In genomic region chr1:160284782-160285344, GRCh38 we compare ENCODE assay signal across 1 cellular context.
TF ChIP-seq lines count a peak whose summit lies in the region.

PEX19 (minus strand) TSS chr1:160285133; CDS start chr1:160285124, 9 bp downstream.

TF ChIP-seq in GM12878, 131 proteins besides CTCF, POLR2A, EP300 and RAD21 (continued from another document and continues in another):
- TF ChIP-seq E4F1 (IDR thresholded peaks at IDR 0.05; ENCODE audit: borderline replicate concordance, partially characterized antibody) (no peak), TCF7 (IDR thresholded peaks at IDR 0.05; ENCODE audit: borderline replicate concordance) (no peak), NR2C1 (IDR thresholded peaks at IDR 0.05) (peak; percentile 70), KAT2A (conservative IDR thresholded peaks at IDR 0.05; ENCODE audit: control insufficient read depth, low read depth, low read length) (no peak), YY1 (IDR thresholded peaks at IDR 0.05; ENCODE audit: low read depth, low read length) (peak; percentile 99), MTA3 (IDR thresholded peaks at IDR 0.05; ENCODE audit: borderline replicate concordance, low read length) (no peak), BMI1 (IDR thresholded peaks at IDR 0.05; ENCODE audit: borderline replicate concordance) (no peak), KDM1A (IDR thresholded peaks at IDR 0.05; ENCODE audit: borderline replicate concordance) (no peak), IKZF2 (IDR thresholded peaks at IDR 0.05) (peak in 1 of 2 experiments; percentile 23; a peak in 1 of 4 replicates), YBX1 (IDR thresholded peaks at IDR 0.05) (no peak), ATF2 (IDR thresholded peaks at IDR 0.05; ENCODE audit: low read length) (no peak), ZNF274 (IDR thresholded peaks at IDR 0.05; ENCODE audit: insufficient read depth, insufficient read length) (no peak), CREB1 (IDR thresholded peaks at IDR 0.05; ENCODE audit: low read depth) (peak; percentile 74), RBBP5 (conservative IDR thresholded peaks at IDR 0.05) (no peak), EGR1 (IDR thresholded peaks at IDR 0.05; ENCODE audit: borderline replicate concordance in 1 of 2, low read depth in 2 of 2, low read length in 2 of 2) (no peak; a peak in 1 of 3 replicates), BCL11A (IDR thresholded peaks at IDR 0.05; ENCODE audit: low read depth, low read length) (no peak), MEF2B (IDR thresholded peaks at IDR 0.05; ENCODE audit: partially characterized antibody, poor library complexity, severe bottlenecking) (no peak), TARDBP (IDR thresholded peaks at IDR 0.05; ENCODE audit: borderline replicate concordance) (no peak), GABPA (IDR thresholded peaks at IDR 0.05; ENCODE audit: low read depth) (no peak), NFIC (IDR thresholded peaks at IDR 0.05; ENCODE audit: low read depth, low read length) (peak; percentile 10; the same call in 1 of the 2 replicates), MLLT1 (IDR thresholded peaks at IDR 0.05) (no peak), BACH1 (IDR thresholded peaks at IDR 0.05; ENCODE audit: borderline replicate concordance) (no peak; the same call in 1 of the 2 replicates), SREBF2 (IDR thresholded peaks at IDR 0.05; ENCODE audit: low read length) (no peak), MYC (IDR thresholded peaks at IDR 0.05; ENCODE audit: insufficient read depth, insufficient read length, insufficient replicate concordance, low read length, severe bottlenecking) (no peak), KLF5 (IDR thresholded peaks at IDR 0.05; ENCODE audit: partially characterized antibody) (no peak), USF2 (IDR thresholded peaks at IDR 0.05; ENCODE audit: borderline replicate concordance, low read depth, low read length) (no peak), ZNF217 (IDR thresholded peaks at IDR 0.05) (no peak), HDGF (IDR thresholded peaks at IDR 0.05) (peak; percentile 48; the same call in 1 of the 2 replicates), SRF (IDR thresholded peaks at IDR 0.05; ENCODE audit: low read depth in 2 of 2, low read length in 2 of 2) (no peak), IKZF1 (conservative IDR thresholded peaks at IDR 0.05) (peak; percentile 52; the same call in 1 of the 2 replicates), ELK1 (IDR thresholded peaks at IDR 0.05; ENCODE audit: low read depth, low read length) (no peak), ZSCAN29 (IDR thresholded peaks at IDR 0.05) (no peak), ASH2L (IDR thresholded peaks at IDR 0.05; ENCODE audit: borderline replicate concordance, low read depth) (no peak), BCL3 (IDR thresholded peaks at IDR 0.05; ENCODE audit: borderline replicate concordance, insufficient read depth, low read depth, low read length, poor library complexity, severe bottlenecking) (no peak), NBN (IDR thresholded peaks at IDR 0.05) (peak; percentile 65; the same call in 1 of the 2 replicates), E2F4 (IDR thresholded peaks at IDR 0.05; ENCODE audit: low read depth, low read length) (peak; percentile 98), HSF1 (IDR thresholded peaks at IDR 0.05; ENCODE audit: low read depth, low read length) (no peak), SREBF1 (IDR thresholded peaks at IDR 0.05; ENCODE audit: low read length) (0 out of 2 replicates have a peak, but pooled peaks have one; percentile 17), ATF3 (IDR thresholded peaks at IDR 0.05; ENCODE audit: borderline replicate concordance, extremely low read depth, low read depth, low read length) (no peak), SUZ12 (IDR thresholded peaks at IDR 0.05; ENCODE audit: unreplicated experiment) (no peak), ZBED1 (IDR thresholded peaks at IDR 0.05; ENCODE audit: borderline replicate concordance) (no peak), HCFC1 (IDR thresholded peaks at IDR 0.05; ENCODE audit: low read length) (peak; percentile 59), EZH2 (IDR thresholded peaks at IDR 0.05; ENCODE audit: borderline replicate concordance, control insufficient read depth, low read depth, low read length) (no peak), ZNF622 (IDR thresholded peaks at IDR 0.05) (no peak), MAX (IDR thresholded peaks at IDR 0.05; ENCODE audit: low read depth, low read length) (peak; percentile 57; the same call in 1 of the 2 replicates), NKRF (conservative IDR thresholded peaks at IDR 0.05) (peak; percentile 99), MEF2A (IDR thresholded peaks at IDR 0.05; ENCODE audit: insufficient read depth, low read depth, low read length) (no peak), MYB (IDR thresholded peaks at IDR 0.05; ENCODE audit: borderline replicate concordance, low read depth, low read length) (no peak), BCLAF1 (IDR thresholded peaks at IDR 0.05) (no peak), ATF7 (IDR thresholded peaks at IDR 0.05; ENCODE audit: low read depth) (no peak; the same call in 1 of the 2 replicates), JUND (IDR thresholded peaks at IDR 0.05; ENCODE audit: low read depth, low read length) (no peak)
